ENCODE assay signal across 14 cellular contexts in the genomic region with DNA sequence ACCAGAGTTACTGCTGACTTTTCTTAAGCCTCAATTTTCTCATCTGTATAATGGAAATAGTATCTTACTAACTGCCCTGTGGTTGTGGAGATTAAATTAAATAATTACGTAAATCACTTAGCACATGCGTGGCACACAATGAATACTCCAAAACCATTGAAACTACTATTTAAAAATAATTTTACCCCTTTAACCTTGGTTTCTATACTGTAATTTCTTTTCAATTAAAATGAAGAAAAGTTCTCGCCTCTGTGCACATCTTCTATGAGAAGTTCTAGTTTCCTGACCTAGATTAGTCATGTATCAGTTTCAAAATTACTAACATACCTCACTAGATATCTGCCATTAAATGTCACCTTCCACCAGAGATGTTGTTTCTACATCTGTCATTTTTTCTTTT. TPM values are rescaled to one million over a fixed set of nuclear protein-coding genes. Genes with fewer than 3 reads are reported as not detected.
DNase-seq lines count a peak whose midpoint lies in the region; ATAC-seq and TF ChIP-seq lines count a peak whose summit lies in the region.
"Had no signal": no experiment of that assay in that cellular context is flagged by ENCODE, and none has a peak within 500 bp of the region (broad histone marks: within the 10 kb centered on the region; RNA-seq: fewer than 3 reads in every experiment).

No MANE protein-coding gene starts in this region.

- no peaks in the 10 kb centered on the region for H3K36me3 Mint-ChIP-seq in activated T-cell treated with anti-CD3 and anti-CD28 coated beads, Interleukin-2, amount 50 U/mL, for 4 hours (ENCODE audit: insufficient read depth)
- peaks cover 4% of the 10 kb centered on the region for H3K36me3 Mint-ChIP-seq in stimulated activated naive CD8-positive, alpha-beta T cell treated with anti-CD3 and anti-CD28 coated beads, Interleukin-15, Interleukin-2, amounts not matched to agents 100 ng/mL and 50 ng/mL, for 24 hours (ENCODE audit: low read depth)
- H3K36me3 Mint-ChIP-seq in Caco-2 (ENCODE audit: insufficient read depth, unreplicated experiment), result no peaks in the 10 kb centered on the region

- H3K4me3 ChIP-seq in Caco-2 (ENCODE audit: low read depth, low read length), result no peak overlapping the region
- H3K4me3 ChIP-seq: A549, PC-9, right atrium auricular region had no signal

- CTCF ChIA-PET in Caco-2 (lab: Charles Lee), result no interaction called here

- no peak for TF ChIP-seq CTCF in Caco-2 (IDR thresholded peaks at IDR 0.05; ENCODE audit: insufficient read depth in 1 of 2, low read depth in 1 of 2, low read length in 1 of 2, severe bottlenecking in 1 of 2, unreplicated experiment in 1 of 2)

- no peaks in the 10 kb centered on the region for H3K9me3 ChIP-seq in Caco-2
- H3K9me3 ChIP-seq: A549, right atrium auricular region had no signal

- intact Hi-C loops in Caco-2 (cut with micrococcal nuclease; ENCODE audit: unreplicated experiment), result no loop called here

- peak; percentile 43 to 64 for ATAC-seq in activated T-cell treated with anti-CD3 and anti-CD28 coated beads, Interleukin-2, amount 50 U/mL, for 4 hours
- ATAC-seq in GM21825 (IDR thresholded peaks at IDR 0.05; ENCODE audit: unreplicated experiment), result peak; percentile 80
- peak; percentile 88 for ATAC-seq in HG03175 (IDR thresholded peaks at IDR 0.05; ENCODE audit: unreplicated experiment)
- ATAC-seq: A549 had no signal

- POLR2A ChIA-PET in Caco-2 (lab: Charles Lee), result no interaction called here

- H3K4me3 Mint-ChIP-seq in activated T-cell treated with anti-CD3 and anti-CD28 coated beads, Interleukin-2, amount 50 U/mL, for 4 hours, result no peak overlapping the region
- H3K4me3 Mint-ChIP-seq in stimulated activated naive CD8-positive, alpha-beta T cell treated with anti-CD3 and anti-CD28 coated beads, Interleukin-15, Interleukin-2, amounts not matched to agents 100 ng/mL and 50 ng/mL, for 24 hours, result no peak overlapping the region
- no peak overlapping the region for H3K4me3 Mint-ChIP-seq in Caco-2 (ENCODE audit: unreplicated experiment)
- H3K4me3 Mint-ChIP-seq: T-helper 2 cell treated with Interferon-gamma antibody and Interleukin-4, amounts not matched to agents 5 μg/mL and 100 μg/mL, for 36 hours had no signal

- no peaks in the 10 kb centered on the region for H3K4me1 ChIP-seq in Caco-2
- H3K4me1 ChIP-seq: A549, right atrium auricular region had no signal

- H3K27me3 ChIP-seq in Caco-2 (replicated peaks; ENCODE audit: control insufficient read depth, insufficient read depth, low read length), result no peaks in the 10 kb centered on the region
- H3K27me3 ChIP-seq: right atrium auricular region had no signal

- BruUV-seq in Caco-2 (replicated peaks; lab: Mats Ljungman, UMichigan), result no TSS peak

- DNase-seq in activated T-cell treated with anti-CD3 and anti-CD28 coated beads, Interleukin-2, amount 50 U/mL, for 4 hours, result no peak
- DNase-seq in activated T-cell treated with anti-CD3 and anti-CD28 coated beads for 4 hours (no peak), Caco-2 (no peak), MV-4-11 (lab: John Stamatoyannopoulos, UW) (no peak), substantia nigra (lab: John Stamatoyannopoulos, UW) (no peak)
- DNase-seq: cortex of kidney, NCI-H2171, PC-9 had no signal

- H3K9me3 Mint-ChIP-seq in activated T-cell treated with anti-CD3 and anti-CD28 coated beads, Interleukin-2, amount 50 U/mL, for 4 hours, result peaks cover 5% of the 10 kb centered on the region
- H3K9me3 Mint-ChIP-seq in stimulated activated naive CD8-positive, alpha-beta T cell treated with anti-CD3 and anti-CD28 coated beads, Interleukin-15, Interleukin-2, amounts not matched to agents 100 ng/mL and 50 ng/mL, for 24 hours, result peaks cover 7% of the 10 kb centered on the region
- no peaks in the 10 kb centered on the region for H3K9me3 Mint-ChIP-seq in Caco-2 (ENCODE audit: unreplicated experiment)

- H3K27ac Mint-ChIP-seq in stimulated activated naive CD8-positive, alpha-beta T cell treated with anti-CD3 and anti-CD28 coated beads, Interleukin-15, Interleukin-2, amounts not matched to agents 100 ng/mL and 50 ng/mL, for 24 hours, result peak overlapping the region; percentile 24
- no peak overlapping the region for H3K27ac Mint-ChIP-seq in Caco-2 (ENCODE audit: unreplicated experiment)
- H3K27ac Mint-ChIP-seq: T-helper 2 cell treated with Interferon-gamma antibody and Interleukin-4, amounts not matched to agents 5 μg/mL and 100 μg/mL, for 36 hours had no signal

- peaks cover 11% of the 10 kb centered on the region for H3K4me1 Mint-ChIP-seq in activated T-cell treated with anti-CD3 and anti-CD28 coated beads, Interleukin-2, amount 50 U/mL, for 4 hours (ENCODE audit: low read depth)
- H3K4me1 Mint-ChIP-seq in stimulated activated naive CD8-positive, alpha-beta T cell treated with anti-CD3 and anti-CD28 coated beads, Interleukin-15, Interleukin-2, amounts not matched to agents 100 ng/mL and 50 ng/mL, for 24 hours (ENCODE audit: low read depth), result peaks cover 23% of the 10 kb centered on the region
- no peaks in the 10 kb centered on the region for H3K4me1 Mint-ChIP-seq in Caco-2 (ENCODE audit: low read depth, unreplicated experiment)

- peaks cover 33% of the 10 kb centered on the region for H3K27me3 Mint-ChIP-seq in activated T-cell treated with anti-CD3 and anti-CD28 coated beads, Interleukin-2, amount 50 U/mL, for 4 hours (ENCODE audit: low read depth)
- H3K27me3 Mint-ChIP-seq in stimulated activated naive CD8-positive, alpha-beta T cell treated with anti-CD3 and anti-CD28 coated beads, Interleukin-15, Interleukin-2, amounts not matched to agents 100 ng/mL and 50 ng/mL, for 24 hours, result peaks cover 47% of the 10 kb centered on the region
- H3K27me3 Mint-ChIP-seq in Caco-2 (ENCODE audit: insufficient read depth, unreplicated experiment), result no peaks in the 10 kb centered on the region

- no peak overlapping the region for H3K27ac ChIP-seq in substantia nigra (ENCODE audit: low read depth, low read length, poor library complexity, severe bottlenecking)
- H3K27ac ChIP-seq: A549, PC-9, right atrium auricular region had no signal

- no peaks in the 10 kb centered on the region for H3K36me3 ChIP-seq in Caco-2 (ENCODE audit: control insufficient read depth, insufficient read depth, low read length)
- H3K36me3 ChIP-seq: right atrium auricular region had no signal

RNA-seq across cellular contexts. Expression of a gene that starts 5.7 kb away (rescaled TPM):
- total RNA-seq in activated T-cell treated with anti-CD3 and anti-CD28 coated beads, Interleukin-2, amount 50 U/mL, for 4 hours, result not detected
- not detected in 2 replicates for total RNA-seq in Caco-2 (2022)
- total RNA-seq: right atrium auricular region had no signal
